ENCODE assay signal across 8 cellular contexts in the genomic region with DNA sequence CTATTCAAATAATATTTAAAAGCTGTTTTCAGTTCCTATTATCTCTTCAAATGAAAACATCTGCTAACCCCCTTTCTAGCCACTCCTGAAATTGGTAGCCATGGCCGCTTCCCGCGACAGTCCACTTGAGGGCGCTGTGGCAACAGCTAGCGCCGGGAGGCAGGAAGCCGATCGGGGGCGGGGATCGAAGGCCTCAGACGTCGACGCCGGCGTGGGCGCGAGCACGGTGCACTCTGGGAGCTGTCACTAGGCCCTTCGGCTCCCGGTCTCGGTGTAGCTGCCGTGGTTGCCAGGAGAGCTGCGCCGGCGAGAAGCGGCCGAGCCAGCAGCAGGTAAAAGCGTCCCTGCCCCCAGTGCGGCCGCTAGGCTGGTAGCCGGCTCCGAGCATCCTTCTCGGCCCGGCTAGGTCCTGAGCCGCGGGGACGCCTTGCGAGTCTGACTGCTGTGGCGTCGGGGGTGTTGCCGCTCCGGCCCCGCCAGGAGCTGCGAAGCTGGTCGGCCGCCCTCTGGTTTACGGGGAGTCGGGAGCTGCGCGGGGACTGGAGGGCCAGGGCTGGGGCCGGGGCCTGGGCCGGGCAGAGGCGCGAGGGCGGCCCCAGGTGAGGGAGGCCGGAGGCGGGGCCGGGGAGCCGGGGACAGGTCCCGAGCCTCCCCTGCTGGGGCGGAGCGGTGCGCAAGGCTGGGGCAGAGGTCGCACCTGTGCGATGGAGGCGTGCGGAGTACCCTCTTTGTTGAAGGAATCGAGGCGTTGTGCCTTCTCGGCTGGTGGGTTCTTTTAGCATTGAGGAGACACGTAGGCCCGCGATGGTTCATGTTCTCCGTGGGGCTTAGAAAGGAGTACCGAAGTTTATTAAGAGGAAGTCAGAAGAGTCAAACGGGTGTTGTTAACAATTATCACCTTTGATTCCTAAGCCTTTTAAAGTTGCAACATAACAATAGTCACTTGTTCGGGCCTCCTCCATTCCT. TPM values are rescaled to one million over a fixed set of nuclear protein-coding genes. Genes with fewer than 3 reads are reported as not detected.
DNase-seq lines count a peak whose midpoint lies in the region; ATAC-seq lines count a peak whose summit lies in the region.

Gene DOP1A, plus strand, starts transcription at position 224 of the 966 bp plus-strand sequence. CDS start 29,307 bp downstream, outside the sequence.

- H4K5ac ChIP-seq in mesendoderm (ENCODE audit: low read length): no peak within 1 kb of the TSS

- no peaks in the 10 kb centered on the region for H3K79me1 ChIP-seq in mesendoderm (ENCODE audit: low read length)

- H3K4me1 ChIP-seq in HUES48 (ENCODE audit: control insufficient read depth, insufficient read depth, low read length) (peaks cover 40% of the 10 kb centered on the region), NT2/D1 (ENCODE audit: insufficient read depth, insufficient read length) (no peaks in the 10 kb centered on the region), endocrine pancreas (ENCODE audit: control insufficient read depth, insufficient read depth, low read length) (peaks cover 48% of the 10 kb centered on the region), mesendoderm (ENCODE audit: control insufficient read depth, low read depth, low read length) (no peaks in the 10 kb centered on the region)

- peaks cover 2% of the 10 kb centered on the region for H3K36me3 ChIP-seq in HUES48 (ENCODE audit: control insufficient read depth, insufficient read depth, low read length)
- no peaks in the 10 kb centered on the region for H3K36me3 ChIP-seq in NT2/D1 (ENCODE audit: insufficient read depth, insufficient read length, low read length)
- no peaks in the 10 kb centered on the region for H3K36me3 ChIP-seq in endocrine pancreas (ENCODE audit: control insufficient read depth, insufficient read depth, low read length)
- H3K36me3 ChIP-seq in mesendoderm (ENCODE audit: control insufficient read depth, insufficient read depth, low read length): no peaks in the 10 kb centered on the region

- H2BK5ac ChIP-seq in mesendoderm (ENCODE audit: low read length): no peak within 1 kb of the TSS

- H3K27ac ChIP-seq in HUES48 (ENCODE audit: low read depth, low read length) (peak within 1 kb of the TSS; percentile 93), mesendoderm (ENCODE audit: low read depth, low read length) (peak within 1 kb of the TSS; percentile 60)

- H3K18ac ChIP-seq in mesendoderm (ENCODE audit: low read length): peak within 1 kb of the TSS; percentile 45

- no CpG with 5 or more reads among the region's 77 CpGs for WGBS in mesendoderm (ENCODE audit: extremely low coverage, insufficient coverage, low lambda C conversion rate)

- peak; percentile 93 for DNase-seq in D341Med (ENCODE audit: low spot score)
- DNase-seq in NT2/D1 (ENCODE audit: low read depth, low spot score): peak; percentile 83
- peak; percentile 85 for DNase-seq in activated CD8-positive, alpha-beta memory T cell treated with anti-CD3 and anti-CD28 coated beads, Interleukin-2, amount 50 U/mL, for 1 hour (ENCODE audit: extremely low read depth)
- DNase-seq in mesendoderm: peak; percentile 97
- DNase-seq in stimulated activated CD8-positive, alpha-beta memory T cell treated with anti-CD3 and anti-CD28 coated beads, Interleukin-15, amount 100 ng/mL, for 1 hour (ENCODE audit: low read depth): peak; percentile 96

- peak within 1 kb of the TSS; percentile 74 for H2BK15ac ChIP-seq in mesendoderm (replicated peaks; ENCODE audit: low read depth)

- no peak within 1 kb of the TSS for H3K23ac ChIP-seq in mesendoderm (ENCODE audit: low read length)

- H3K9me3 ChIP-seq in HUES48 (ENCODE audit: control insufficient read depth, insufficient read depth, low read length): no peaks in the 10 kb centered on the region
- H3K9me3 ChIP-seq in NT2/D1 (ENCODE audit: insufficient read depth, low read length): no peaks in the 10 kb centered on the region
- no peaks in the 10 kb centered on the region for H3K9me3 ChIP-seq in endocrine pancreas (ENCODE audit: control insufficient read depth, low read length)

- no peak within 1 kb of the TSS for H2AK5ac ChIP-seq in mesendoderm (ENCODE audit: low read length)

- peak within 1 kb of the TSS; percentile 73 for H3K56ac ChIP-seq in mesendoderm (ENCODE audit: low read length)

- H3K27me3 ChIP-seq in HUES48 (ENCODE audit: control insufficient read depth, insufficient read depth, low read length) (no peaks in the 10 kb centered on the region), NT2/D1 (ENCODE audit: insufficient read depth, insufficient read length) (no peaks in the 10 kb centered on the region), endocrine pancreas (ENCODE audit: control insufficient read depth, insufficient read depth, low read length) (no peaks in the 10 kb centered on the region), mesendoderm (ENCODE audit: insufficient read depth, low read length, poor library complexity) (no peaks in the 10 kb centered on the region)

- H4K8ac ChIP-seq in mesendoderm (ENCODE audit: low read depth, low read length): no peak within 1 kb of the TSS

- peak within 1 kb of the TSS; percentile 90 for H3K4me3 ChIP-seq in HUES48 (ENCODE audit: low read depth, low read length)
- H3K4me3 ChIP-seq in NT2/D1 (ENCODE audit: insufficient read length, low read depth): peak within 1 kb of the TSS; percentile 80
- peak within 1 kb of the TSS; percentile 93 for H3K4me3 ChIP-seq in endocrine pancreas (ENCODE audit: control insufficient read depth, insufficient read depth, low read length)
- H3K4me3 ChIP-seq in mesendoderm (ENCODE audit: low read length): peak within 1 kb of the TSS; percentile 72

- no peak within 1 kb of the TSS for H3K4ac ChIP-seq in mesendoderm (ENCODE audit: low read depth, low read length)

- no peak within 1 kb of the TSS for H2BK120ac ChIP-seq in mesendoderm (ENCODE audit: low read depth, low read length)

- H3K9ac ChIP-seq in HUES48 (ENCODE audit: low read depth, low read length): peak within 1 kb of the TSS; percentile 89
- peak within 1 kb of the TSS; percentile 85 for H3K9ac ChIP-seq in NT2/D1 (ENCODE audit: insufficient read length, low read depth)
- peak within 1 kb of the TSS; percentile 94 for H3K9ac ChIP-seq in endocrine pancreas (ENCODE audit: control insufficient read depth, insufficient read depth, low read length)
- peak within 1 kb of the TSS; percentile 80 for H3K9ac ChIP-seq in mesendoderm (ENCODE audit: low read length)

- ATAC-seq in GM21390 (IDR thresholded peaks at IDR 0.05; ENCODE audit: unreplicated experiment): peak; percentile 78

- H3K79me2 ChIP-seq in mesendoderm (ENCODE audit: control insufficient read depth, insufficient read depth, low read length): peaks cover 1% of the 10 kb centered on the region

- peak within 1 kb of the TSS; percentile 23 for H3K4me2 ChIP-seq in mesendoderm (ENCODE audit: low read length)

RNA-seq across cellular contexts. Expression of gene DOP1A, which starts in this region (rescaled TPM):
- polyA plus RNA-seq in mesendoderm (2013, experiment 1 of 2): 3.7 TPM
- 3.5 TPM for polyA plus RNA-seq in mesendoderm (2013, experiment 2 of 2)

Comparison
In these comparisons a context has a peak if more than half of its experiments do, and no peak if none do; other contexts are left out.
1. Peak in every context shown above with its lines: DNase-seq, ATAC-seq, H3K4me3 ChIP-seq and H3K27ac ChIP-seq.